ENCODE assay signal across 22 cellular contexts in genomic region chr3:41141431-41142164, GRCh38. TPM values are rescaled to one million over a fixed set of nuclear protein-coding genes. Genes with fewer than 3 reads are reported as not detected.
DNase-seq lines count a peak whose midpoint lies in the region; ATAC-seq, FAIRE-seq and TF ChIP-seq lines count a peak whose summit lies in the region.
"Had no signal": no experiment of that assay in that cellular context is flagged by ENCODE, and none has a peak within 500 bp of the region (broad histone marks: within the 10 kb centered on the region; RNA-seq: fewer than 3 reads in every experiment).

No MANE protein-coding gene starts in this region.

- no peak overlapping the region for H4K5ac ChIP-seq in mesendoderm (ENCODE audit: low read length)

- no TSS peak for BruUV-seq in K562 (replicated peaks; lab: Mats Ljungman, UMichigan)

- H2BK15ac ChIP-seq in mesendoderm (replicated peaks; ENCODE audit: low read depth), result no peak overlapping the region

- H3K9me3 Mint-ChIP-seq in GM23338, result peaks cover 8% of the 10 kb centered on the region; the same call in 2 of the 3 replicates

- no peak overlapping the region for H2BK5ac ChIP-seq in mesendoderm (ENCODE audit: low read length)

- H3K56ac ChIP-seq in mesendoderm (ENCODE audit: low read length), result no peak overlapping the region

- no peak overlapping the region for H3K27ac Mint-ChIP-seq in GM23338
- H3K27ac Mint-ChIP-seq: CD8-positive, alpha-beta T cell; T-cell had no signal

- no peak overlapping the region for H2AFZ ChIP-seq in GM23338
- H2AFZ ChIP-seq in K562 (ENCODE audit: low read depth, low read length), result no peak overlapping the region
- H2AFZ ChIP-seq: PC-9 had no signal

- H3K9ac ChIP-seq in K562 (ENCODE audit: insufficient read depth in 1 of 2, low read depth in 2 of 2, low read length in 2 of 2), result no peak overlapping the region
- H3K9ac ChIP-seq in mesendoderm (ENCODE audit: low read length), result no peak overlapping the region

- intact Hi-C loops in K562 (cut with micrococcal nuclease), result no loop called here

- no peaks in the 10 kb centered on the region for H3K9me1 ChIP-seq in K562 (ENCODE audit: control insufficient read depth, insufficient read depth, low read length)

- no peak overlapping the region for H3K23ac ChIP-seq in mesendoderm (ENCODE audit: low read length)

- ATAC-seq in GM23338 (no peak), K562 (no peak), GM18502 (IDR thresholded peaks at IDR 0.05; ENCODE audit: poor library complexity, unreplicated experiment) (no peak), GM19023 (IDR thresholded peaks at IDR 0.05; ENCODE audit: unreplicated experiment) (no peak)
- ATAC-seq: CD8-positive, alpha-beta T cell; Right ventricle myocardium inferior; T-cell had no signal

- H3F3A ChIP-seq in GM23338 (replicated peaks; ENCODE audit: low read depth), result no peaks in the 10 kb centered on the region

- peaks cover 10% of the 10 kb centered on the region; the same call in 1 of the 2 replicates for H3K9me2 ChIP-seq in GM23338 (ENCODE audit: insufficient read depth)

- no peak for TF ChIP-seq EP300 in K562 (IDR thresholded peaks at IDR 0.05; ENCODE audit: low read length)

- H3K27me3 Mint-ChIP-seq in GM23338 (ENCODE audit: insufficient read depth, low read depth, poor library complexity), result peaks cover 2% of the 10 kb centered on the region
- H3K27me3 Mint-ChIP-seq: T-cell had no signal

- H3K36me3 ChIP-seq in GM23338 (ENCODE audit: insufficient read depth), result no peaks in the 10 kb centered on the region
- H3K36me3 ChIP-seq in K562 (ENCODE audit: control insufficient read depth, insufficient read depth, low read length), result no peaks in the 10 kb centered on the region
- no peaks in the 10 kb centered on the region for H3K36me3 ChIP-seq in mesendoderm (ENCODE audit: control insufficient read depth, insufficient read depth, low read length)
- H3K36me3 ChIP-seq: MG63, SJSA1 had no signal

- peaks cover 6% of the 10 kb centered on the region; the same call in 2 of the 3 replicates for H3K4me1 Mint-ChIP-seq in GM23338

- no peak overlapping the region for H3K4ac ChIP-seq in mesendoderm (ENCODE audit: low read depth, low read length)

- in situ Hi-C loops in K562 (cut with MboI), result no loop called here
- in situ Hi-C loops in GM13976 (cut with MboI; ENCODE audit: low sequenced_read_pairs, unreplicated experiment), result no loop called here

- no peaks in the 10 kb centered on the region for H3K79me1 ChIP-seq in mesendoderm (ENCODE audit: low read length)

- H3K4me3 Mint-ChIP-seq in GM23338, result no peak overlapping the region
- H3K4me3 Mint-ChIP-seq: CD8-positive, alpha-beta T cell; T-cell had no signal

- CTCF ChIA-PET in K562 (lab: Yijun Ruan, JAX; ENCODE audit: low intra/inter-chr PET ratio), result no interaction called here

- TF ChIP-seq POLR2A in K562 (conservative IDR thresholded peaks at IDR 0.05), result no peak

- no peaks in the 10 kb centered on the region for H4K20me1 ChIP-seq in GM23338 (replicated peaks; ENCODE audit: insufficient read depth)
- H4K20me1 ChIP-seq in K562 (replicated peaks; ENCODE audit: control insufficient read depth, insufficient read depth, low read length), result no peaks in the 10 kb centered on the region

- 0 out of 3 replicates have a peak, but pooled peaks cover 1% of the 10 kb centered on the region for H3K36me3 Mint-ChIP-seq in GM23338 (ENCODE audit: low read depth)
- H3K36me3 Mint-ChIP-seq: CD8-positive, alpha-beta T cell; T-cell had no signal

- no peak overlapping the region for H4K8ac ChIP-seq in mesendoderm (ENCODE audit: low read depth, low read length)

- no peak for TF ChIP-seq CTCF in GM23338 (conservative IDR thresholded peaks at IDR 0.05; ENCODE audit: low read depth in 2 of 2)
- TF ChIP-seq CTCF in K562 (IDR thresholded peaks at IDR 0.05 in 2 of 3, conservative IDR thresholded peaks at IDR 0.05 in 1 of 3; ENCODE audit: insufficient read depth in 2 of 3, low read depth in 1 of 3, low read length in 3 of 3), result no peak
- no peak for TF ChIP-seq CTCF in GM13976 (IDR thresholded peaks at IDR 0.05; ENCODE audit: borderline replicate concordance, control extremely low read depth, extremely low read depth, insufficient read depth, missing control alignments)

- H3K79me2 ChIP-seq in GM23338 (replicated peaks; ENCODE audit: insufficient read depth) (no peaks in the 10 kb centered on the region), K562 (ENCODE audit: control insufficient read depth, insufficient read depth, low read length) (no peaks in the 10 kb centered on the region), mesendoderm (ENCODE audit: control insufficient read depth, insufficient read depth, low read length) (no peaks in the 10 kb centered on the region)

- H2AK5ac ChIP-seq in mesendoderm (ENCODE audit: low read length), result no peak overlapping the region

- no peak for TF ChIP-seq RAD21 in K562 (CRISPR knock-in tag; conservative IDR thresholded peaks at IDR 0.05 in 1 of 2, IDR thresholded peaks at IDR 0.05 in 1 of 2)

- POLR2A ChIA-PET in K562 (lab: Yijun Ruan, JAX), result no interaction called here

- H3K27ac ChIP-seq in GM23338 (ENCODE audit: low read depth) (no peak overlapping the region), K562 (ENCODE audit: extremely low read depth, low read depth, low read length) (no peak overlapping the region), mesendoderm (ENCODE audit: low read depth, low read length) (no peak overlapping the region)
- H3K27ac ChIP-seq: PC-9, SJSA1 had no signal

- no peak overlapping the region for H2BK120ac ChIP-seq in mesendoderm (ENCODE audit: low read depth, low read length)

- H3K4me2 ChIP-seq in GM23338, result no peak overlapping the region
- H3K4me2 ChIP-seq in K562 (ENCODE audit: insufficient read depth, low read length), result no peak overlapping the region
- no peak overlapping the region for H3K4me2 ChIP-seq in mesendoderm (ENCODE audit: low read length)
- H3K4me2 ChIP-seq: PC-9 had no signal

- no peak overlapping the region for H3K18ac ChIP-seq in mesendoderm (ENCODE audit: low read length)

- DNase-seq in GM23338 (ENCODE audit: low spot score) (peak; percentile 10), K562 (ENCODE audit: extremely low read depth in 1 of 4, low spot score in 3 of 4) (no peak), mesendoderm (peak; percentile 29), urothelium cell line (ENCODE audit: low spot score) (no peak), GM13976 (ENCODE audit: low spot score) (no peak)
- DNase-seq: Calu3; CD8-positive, alpha-beta T cell; H7; KG1; MG63; NCI-H2029; NCI-H446; NCI-H524 treated with DMSO at 0.1 percent for 48 hours; NCI-H774; PC-9; T-cell had no signal

- FAIRE-seq in K562 (lab: Jason Lieb, UNC) (no peak), urothelium cell line (lab: Jason Lieb, UNC) (peak; percentile 35)
- FAIRE-seq: G401.6, GM19239 had no signal

- H3K4me1 ChIP-seq in GM23338 (ENCODE audit: insufficient read depth) (no peaks in the 10 kb centered on the region), K562 (replicated peaks in 1 of 2; ENCODE audit: control insufficient read depth in 2 of 2, insufficient read depth in 2 of 2, low read length in 2 of 2) (no peaks in the 10 kb centered on the region), mesendoderm (ENCODE audit: control insufficient read depth, low read depth, low read length) (no peaks in the 10 kb centered on the region)
- H3K4me1 ChIP-seq: SJSA1 had no signal

- H3K27me3 ChIP-seq in GM23338 (ENCODE audit: insufficient read depth), result no peaks in the 10 kb centered on the region
- H3K27me3 ChIP-seq in K562 (ENCODE audit: control insufficient read depth in 2 of 2, insufficient read depth in 2 of 2, low read length in 2 of 2), result peaks cover 9 to 20% of the 10 kb centered on the region in 2 experiments; a peak in 3 of 5 replicates
- H3K27me3 ChIP-seq in mesendoderm (ENCODE audit: insufficient read depth, low read length, poor library complexity), result no peaks in the 10 kb centered on the region
- H3K27me3 ChIP-seq: MG63, SJSA1 had no signal

- no peak overlapping the region for H3K4me3 ChIP-seq in GM23338
- H3K4me3 ChIP-seq in K562, result no peak overlapping the region
- no peak overlapping the region for H3K4me3 ChIP-seq in mesendoderm (ENCODE audit: low read length)
- H3K4me3 ChIP-seq: MG63, PC-9, SJSA1 had no signal

- H3K9me3 ChIP-seq in K562 (replicated peaks; ENCODE audit: control insufficient read depth, insufficient read depth, low read depth, low read length), result no peaks in the 10 kb centered on the region
- H3K9me3 ChIP-seq: MG63, SJSA1 had no signal

- 0% methylated on average over 7 of the region's 7 CpGs for WGBS in K562 (ENCODE audit: insufficient coverage, low coverage, missing lambda C conversion rate)
- WGBS in mesendoderm (ENCODE audit: extremely low coverage, insufficient coverage, low lambda C conversion rate), result 100% methylated on average over 1 of the region's 7 CpGs

TF ChIP-seq in GM23338, 12 proteins besides CTCF, POLR2A, EP300 and RAD21 (continues in another document):
- TF ChIP-seq ZNF331 (CRISPR knock-in tag; IDR thresholded peaks at IDR 0.05; ENCODE audit: low read depth), result no peak
- no peak for TF ChIP-seq EZH2 (IDR thresholded peaks at IDR 0.05; ENCODE audit: low read depth, unreplicated experiment)
- no peak for TF ChIP-seq ZNF114 (CRISPR knock-in tag; IDR thresholded peaks at IDR 0.05)

RNA-seq across cellular contexts. Expression of gene CTNNB1, which starts 57.7 kb away (rescaled TPM):
- 558 and 566 TPM in 2 replicates for total RNA-seq in GM23338 (2014; rRNA removed; shearing (Covaris generic))
- polyA plus RNA-seq in GM23338 (2016; fragmentation: Nextera tagmentation; extraction: Ambion mirVana), result 84.3 and 89.4 TPM in 2 replicates
- 283 TPM in 2 replicates for total RNA-seq in K562 (2011; cell fraction: chromatin; rRNA removed; ENCODE audit: low replicate concordance)
- 151 and 154 TPM in 2 replicates for total RNA-seq in K562 (2011; cell fraction: nucleolus; rRNA removed)
- total RNA-seq in K562 (2011; cell fraction: nucleoplasm; rRNA removed), result 151 and 175 TPM in 2 replicates
- 164 and 193 TPM in 2 replicates for total RNA-seq in K562 (2014; rRNA removed)
- total RNA-seq in K562 (2014; rRNA removed; fragmentation: Illumina TruSeq; extraction: Trizol), result 154 and 156 TPM in 2 replicates
- total RNA-seq in K562 (2015; rRNA removed; fragmentation: Illumina TruSeq; extraction: Trizol), result 189 and 192 TPM in 2 replicates
- 153 and 158 TPM in 2 replicates for total RNA-seq in K562 (2021)
- polyA plus RNA-seq in K562 (2011; rRNA removed), result 193 and 203 TPM in 2 replicates
- polyA plus RNA-seq in K562 (2011; cell fraction: cytosol; rRNA removed), result 235 and 318 TPM in 2 replicates
- 311 and 383 TPM in 2 replicates for polyA plus RNA-seq in K562 (2011; cell fraction: nucleus; rRNA removed)
- polyA plus RNA-seq in K562 (2012), result 111 and 162 TPM in 2 replicates
- 154 and 159 TPM in 2 replicates for polyA plus RNA-seq in K562 (2014; fragmentation: Illumina TruSeq; extraction: Trizol)
- 10 to 100 TPM; 44.3 to 51.8 TPM for polyA plus RNA-seq in K562 (2014; fragmentation: Nextera tagmentation; extraction: Ambion mirVana)
- 100 and 126 TPM in 2 replicates for polyA plus RNA-seq in K562 (2014; rRNA removed)
- 822 and 1,105 TPM in 2 replicates for polyA minus RNA-seq in K562 (2011; rRNA and poly(A)+ RNA removed)
- polyA minus RNA-seq in K562 (2011; cell fraction: cytosol; rRNA and poly(A)+ RNA removed), result 157 and 240 TPM in 2 replicates
- polyA minus RNA-seq in K562 (2011; cell fraction: nucleus; rRNA and poly(A)+ RNA removed), result 156 and 245 TPM in 2 replicates
- 390 TPM for polyA plus RNA-seq in mesendoderm (2013, experiment 1 of 2)
- 383 TPM for polyA plus RNA-seq in mesendoderm (2013, experiment 2 of 2)

Comparison
In these comparisons a context has a peak if more than half of its experiments do, and no peak if none do; other contexts are left out.
1. DNase-seq: peak in GM23338 (single experiment) and mesendoderm (single experiment); none in K562 (0 of 4), urothelium cell line (single experiment) and GM13976 (single experiment).